ENCODE assay signal across 15 cellular contexts in the genomic region with DNA sequence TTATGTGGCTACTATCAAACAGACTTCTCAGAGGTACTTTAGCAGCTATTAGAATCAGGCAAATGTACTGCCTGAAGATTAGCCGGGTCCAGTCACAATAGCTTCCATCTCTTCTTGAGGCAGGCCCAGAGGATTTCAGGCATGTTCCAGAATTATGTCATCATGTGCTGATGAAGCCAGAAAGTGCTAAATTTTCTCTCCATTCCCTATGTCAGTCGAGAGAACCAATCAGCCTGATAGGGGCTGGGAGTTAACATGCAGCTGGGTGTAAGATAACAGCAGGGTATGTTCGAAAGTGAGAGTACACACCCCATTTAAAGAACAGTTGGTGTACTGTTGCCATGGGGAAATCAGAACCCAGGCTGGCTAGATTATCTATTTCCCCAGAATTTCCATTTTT. TPM values are rescaled to one million over a fixed set of nuclear protein-coding genes. Genes with fewer than 3 reads are reported as not detected.
DNase-seq lines count a peak whose midpoint lies in the region; ATAC-seq, FAIRE-seq and TF ChIP-seq lines count a peak whose summit lies in the region.
"Had no signal": no experiment of that assay in that cellular context is flagged by ENCODE, and none has a peak within 500 bp of the region (broad histone marks: within the 10 kb centered on the region; RNA-seq: fewer than 3 reads in every experiment).

No MANE protein-coding gene starts in this region.

- ATAC-seq in GM18498 (IDR thresholded peaks at IDR 0.05; ENCODE audit: unreplicated experiment), result peak; percentile 87
- peak; percentile 74 for ATAC-seq in HG02759 (IDR thresholded peaks at IDR 0.05; ENCODE audit: unreplicated experiment)
- peak; percentile 63 for ATAC-seq in mucosa of descending colon
- ATAC-seq: SK-N-SH treated with all-trans-retinoic acid at 6 μM for 48 hours had no signal

- no peak overlapping the region for H3K4me2 ChIP-seq in astrocyte (ENCODE audit: low read length)

- H3K36me3 ChIP-seq in astrocyte (ENCODE audit: insufficient read depth, low read length), result no peaks in the 10 kb centered on the region
- no peaks in the 10 kb centered on the region for H3K36me3 ChIP-seq in mucosa of descending colon (ENCODE audit: low read depth)
- H3K36me3 ChIP-seq in spleen, result no peaks in the 10 kb centered on the region

- no peak for TF ChIP-seq CTCF in astrocyte (IDR thresholded peaks at IDR 0.05; ENCODE audit: insufficient read depth, low read depth, low read length)
- no peak for TF ChIP-seq CTCF in mucosa of descending colon (IDR thresholded peaks at IDR 0.05)
- no peak for TF ChIP-seq CTCF in GM10248 (IDR thresholded peaks at IDR 0.05; ENCODE audit: control extremely low read depth, extremely low read depth, low read depth, missing control alignments)
- no peak for TF ChIP-seq CTCF in spleen (IDR thresholded peaks at IDR 0.05 in 8 of 11, conservative IDR thresholded peaks at IDR 0.05 in 3 of 11)

- no peak for DNase-seq in astrocyte (ENCODE audit: low read depth)
- no peak for DNase-seq in mucosa of descending colon
- no peak for DNase-seq in GM10248 (ENCODE audit: extremely low spot score)
- DNase-seq in kidney glomerular epithelial cell (lab: John Stamatoyannopoulos, UW), result no peak
- DNase-seq in spleen, result no peak
- DNase-seq in SIG-M5 (lab: John Stamatoyannopoulos, UW), result no peak
- DNase-seq: activated CD4-positive, alpha-beta T cell treated with anti-CD3 and anti-CD28 coated beads, Interleukin-2, amount 50 U/mL, for 1 hour; CD4-positive, CD25-positive, alpha-beta regulatory T cell; NCI-H510A; stimulated activated naive CD4-positive, alpha-beta T cell had no signal

- no peaks in the 10 kb centered on the region for H3K27me3 Mint-ChIP-seq in astrocyte (ENCODE audit: low read depth, unreplicated experiment)
- H3K27me3 Mint-ChIP-seq: activated naive CD8-positive, alpha-beta T cell had no signal

- no peak for TF ChIP-seq POLR2A in spleen (IDR thresholded peaks at IDR 0.05)

- H3K27me3 ChIP-seq in astrocyte (ENCODE audit: insufficient read depth, low read length), result no peaks in the 10 kb centered on the region
- no peaks in the 10 kb centered on the region for H3K27me3 ChIP-seq in spleen (replicated peaks in 1 of 7)

- H3K4me3 ChIP-seq in astrocyte (ENCODE audit: insufficient read depth, low read depth, low read length) (no peak overlapping the region), mucosa of descending colon (no peak overlapping the region), spleen (no peak overlapping the region)

- no peak overlapping the region for H3K27ac ChIP-seq in astrocyte (ENCODE audit: low read depth, low read length)
- H3K27ac ChIP-seq in spleen, result no peak overlapping the region
- H3K27ac ChIP-seq: HL-60 had no signal

- CTCF ChIA-PET in GM10248 (lab: Yijun Ruan, JAX), result interaction anchor here (1.0 to 4.5 kb wide), 4 partner anchors 8 to 26 kb away, joined by 3 to 36 read pairs (median 4); no protein-coding TSS in a partner anchor

- H3K4me1 ChIP-seq in astrocyte (ENCODE audit: insufficient read depth, low read length) (no peaks in the 10 kb centered on the region), mucosa of descending colon (ENCODE audit: low read depth) (no peaks in the 10 kb centered on the region), spleen (no peaks in the 10 kb centered on the region)

- WGBS in spleen, 5 donors, result 58 to 66% (median 65%) methylated on average over 3 of the region's 3 CpGs

- intact Hi-C loops in mucosa of descending colon (cut with DNase I, micrococcal nuclease), result no loop called here
- intact Hi-C loops in spleen (cut with DNase I; ENCODE audit: low total_unique reads), result no loop called here

- POLR2A ChIA-PET in GM10248 (lab: Yijun Ruan, JAX), result no interaction called here

- no peaks in the 10 kb centered on the region for H3K9me3 Mint-ChIP-seq in astrocyte (ENCODE audit: unreplicated experiment)

- H3K9me3 ChIP-seq in astrocyte (ENCODE audit: insufficient read depth, low read depth, low read length), result no peaks in the 10 kb centered on the region
- no peaks in the 10 kb centered on the region for H3K9me3 ChIP-seq in mucosa of descending colon
- H3K9me3 ChIP-seq in spleen, result no peaks in the 10 kb centered on the region

- H2AFZ ChIP-seq in astrocyte (ENCODE audit: low read depth, low read length), result no peak overlapping the region

- H3K27ac Mint-ChIP-seq in astrocyte (ENCODE audit: unreplicated experiment), result no peak overlapping the region
- H3K27ac Mint-ChIP-seq: activated naive CD8-positive, alpha-beta T cell; CD4-positive, CD25-positive, alpha-beta regulatory T cell had no signal

- FAIRE-seq in astrocyte (lab: Jason Lieb, UNC), result peak; percentile 5

- H3K36me3 Mint-ChIP-seq in astrocyte (ENCODE audit: low read depth, unreplicated experiment), result no peaks in the 10 kb centered on the region
- H3K36me3 Mint-ChIP-seq: activated naive CD8-positive, alpha-beta T cell; CD4-positive, CD25-positive, alpha-beta regulatory T cell had no signal

- peaks cover 13% of the 10 kb centered on the region for H3K4me1 Mint-ChIP-seq in astrocyte (ENCODE audit: low read depth, unreplicated experiment)
- H3K4me1 Mint-ChIP-seq: CD4-positive, CD25-positive, alpha-beta regulatory T cell had no signal

- H4K20me1 ChIP-seq in astrocyte (ENCODE audit: insufficient read depth, low read length), result no peaks in the 10 kb centered on the region

- no peak overlapping the region for H3K4me3 Mint-ChIP-seq in astrocyte (ENCODE audit: unreplicated experiment)
- H3K4me3 Mint-ChIP-seq: activated naive CD8-positive, alpha-beta T cell; CD4-positive, CD25-positive, alpha-beta regulatory T cell had no signal

- no peaks in the 10 kb centered on the region for H3K79me2 ChIP-seq in astrocyte (ENCODE audit: insufficient read depth, low read length)

- no peak overlapping the region for H3K9ac ChIP-seq in astrocyte (ENCODE audit: low read length)

RNA-seq across cellular contexts. Expression of a gene that starts 48.8 kb away (rescaled TPM):
- total RNA-seq in astrocyte (0.36 and 0.59 TPM in 2 replicates), mucosa of descending colon (under 1 TPM; 0.28 to 0.46 (median 0.46) TPM), spleen (1 to 10 TPM in 1 of 7 donors, under 1 TPM in 6; 0.06 to 3.0 (median 0.33) TPM)
- under 1 TPM; 0.02 to 0.10 (median 0.08) TPM for polyA plus RNA-seq in spleen
